In the genomic region with DNA sequence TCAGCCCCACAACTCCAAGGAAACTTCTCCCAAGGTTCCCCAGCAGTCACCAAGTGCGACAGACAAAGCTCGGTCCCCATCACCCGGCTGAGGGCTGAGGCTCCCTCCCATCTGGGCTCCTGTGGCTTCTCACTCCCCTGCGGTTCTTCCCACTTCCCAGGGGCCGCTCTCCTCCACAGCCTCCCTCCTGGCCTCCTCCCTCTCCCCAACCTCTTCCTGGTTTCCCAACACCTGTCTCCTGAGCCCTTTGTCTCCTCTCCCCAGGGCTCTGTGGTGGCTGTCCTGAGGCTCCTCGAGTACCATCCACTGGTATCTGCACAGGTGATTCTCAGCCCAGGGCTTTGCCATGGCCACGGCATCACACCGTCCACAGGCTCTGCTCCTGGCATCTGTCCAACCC, we compare ENCODE assay signal across 20 cellular contexts.
"Had no signal": no experiment of that assay in that cellular context is flagged by ENCODE, and none has a peak within 500 bp of the region (broad histone marks: within the 10 kb centered on the region; RNA-seq: fewer than 3 reads in every experiment).

No MANE protein-coding gene starts in this region.

- H3K4me1 ChIP-seq: foreskin keratinocyte, pancreas, right lobe of liver, stomach had no signal

- H3K9me3 ChIP-seq: neutrophil, pancreas, right lobe of liver had no signal

- H3K27me3 ChIP-seq: dorsolateral prefrontal cortex, foreskin keratinocyte, neutrophil, pancreas, right lobe of liver, stomach had no signal

- H3K4me3 ChIP-seq: dorsolateral prefrontal cortex, pancreas, right lobe of liver, stomach had no signal

- H3K36me3 ChIP-seq: neutrophil, pancreas, right lobe of liver, stomach had no signal

- DNase-seq: activated CD4-positive, alpha-beta memory T cell treated with anti-CD3 and anti-CD28 coated beads, Interleukin-2, amount 10 ng/mL, durations not matched to agents 7 days and 5 days; activated CD4-positive, alpha-beta T cell treated with anti-CD3 and anti-CD28 coated beads for 48 hours; activated CD4-positive, CD25-positive, alpha-beta regulatory T cell; activated CD8-positive, alpha-beta memory T cell treated with anti-CD3 and anti-CD28 coated beads, Interleukin-2, amount 10 ng/mL, durations not matched to agents 7 days and 5 days; activated naive CD4-positive, alpha-beta T cell treated with anti-CD3 and anti-CD28 coated beads for 36 hours; caudate nucleus; dorsolateral prefrontal cortex; foreskin keratinocyte; hippocampal formation; left cardiac atrium; mesenchymal stem cell; naive thymus-derived CD4-positive, alpha-beta T cell; pancreas; right lobe of liver; small intestine; stimulated activated CD4-positive, alpha-beta T cell treated with anti-CD3 and anti-CD28 coated beads, Interleukin-15, amount 100 ng/mL, for 24 hours; stimulated activated CD4-positive, alpha-beta T cell treated with anti-CD3 and anti-CD28 coated beads, Interleukin-2, amount 100 ng/mL, for 48 hours; stomach had no signal

- H3K27ac ChIP-seq: dorsolateral prefrontal cortex, epithelial cell of prostate, foreskin keratinocyte, neutrophil, pancreas, right lobe of liver, stomach had no signal
